ENCODE assay signal across 28 cellular contexts in the genomic region with DNA sequence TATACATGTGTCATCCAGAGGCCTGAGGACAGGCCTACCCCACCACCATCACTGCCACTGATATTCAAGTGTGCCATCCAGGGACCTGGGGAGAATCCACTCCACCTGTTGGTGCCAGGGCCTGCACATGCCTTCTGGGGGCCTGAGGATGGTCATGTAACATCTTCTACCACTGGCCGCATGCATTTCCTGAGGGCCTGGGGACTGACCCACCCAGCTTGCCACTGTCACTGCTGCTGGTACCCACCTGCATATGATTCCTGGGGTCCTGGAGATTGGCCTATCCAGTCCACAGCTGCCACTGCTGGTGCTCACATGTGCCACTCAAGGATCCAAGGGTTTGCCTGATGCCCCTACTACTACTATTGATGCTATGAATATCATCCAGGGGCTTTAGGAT.
"Had no signal": no experiment of that assay in that cellular context is flagged by ENCODE, and none has a peak within 500 bp of the region (broad histone marks: within the 10 kb centered on the region; RNA-seq: fewer than 3 reads in every experiment).

No MANE protein-coding gene starts in this region.

- H3K36me3 Mint-ChIP-seq: stimulated activated effector memory CD8-positive, alpha-beta T cell treated with anti-CD3 and anti-CD28 coated beads, Interleukin-12 subunit alpha, Interleukin-12 subunit beta, amount 100 ng/mL, for 72 hours; stimulated activated memory B cell treated with anti-CD40 and anti-IgM and Interleukin-4, amounts not matched to agents 10 μg/mL and 1 μg/mL and 100 μg/mL, for 72 hours; type B pancreatic cell had no signal

- H3K4me3 Mint-ChIP-seq: stimulated activated effector memory CD8-positive, alpha-beta T cell treated with anti-CD3 and anti-CD28 coated beads, Interleukin-12 subunit alpha, Interleukin-12 subunit beta, amount 100 ng/mL, for 72 hours; stimulated activated memory B cell treated with anti-CD40 and anti-IgM and Interleukin-4, amounts not matched to agents 10 μg/mL and 1 μg/mL and 100 μg/mL, for 72 hours; stimulated activated naive B cell treated with anti-CD40 and anti-IgM and Interleukin-4, amounts not matched to agents 10 μg/mL and 1 μg/mL and 100 μg/mL, for 72 hours; stimulated activated naive CD8-positive, alpha-beta T cell treated with anti-CD3 and anti-CD28 coated beads, Interleukin-15, amount 100 ng/mL, for 72 hours; stimulated activated naive CD8-positive, alpha-beta T cell treated with anti-CD3 and anti-CD28 coated beads, Interleukin-15, Interleukin-2, amounts not matched to agents 100 ng/mL and 50 ng/mL, for 24 hours; type B pancreatic cell had no signal

- H3K9me3 ChIP-seq: testis, thyroid gland had no signal

- H3K4me1 ChIP-seq: stomach, suprapubic skin, testis, thyroid gland, tibial artery, tibial nerve, transverse colon, upper lobe of left lung, upper lobe of right lung, uterus, vagina had no signal

- H3K27me3 ChIP-seq: stomach, suprapubic skin, testis, thyroid gland, tibial artery, tibial nerve, transverse colon, upper lobe of left lung, upper lobe of right lung, uterus, vagina had no signal

- H3K27ac Mint-ChIP-seq: stimulated activated effector memory CD8-positive, alpha-beta T cell treated with anti-CD3 and anti-CD28 coated beads, Interleukin-12 subunit alpha, Interleukin-12 subunit beta, amount 100 ng/mL, for 72 hours; stimulated activated memory B cell treated with anti-CD40 and anti-IgM and Interleukin-4, amounts not matched to agents 10 μg/mL and 1 μg/mL and 100 μg/mL, for 72 hours; stimulated activated naive B cell treated with anti-CD40 and anti-IgM and Interleukin-4, amounts not matched to agents 10 μg/mL and 1 μg/mL and 100 μg/mL, for 72 hours; stimulated activated naive CD8-positive, alpha-beta T cell treated with anti-CD3 and anti-CD28 coated beads, Interleukin-15, amount 100 ng/mL, for 72 hours; stimulated activated naive CD8-positive, alpha-beta T cell treated with anti-CD3 and anti-CD28 coated beads, Interleukin-15, Interleukin-2, amounts not matched to agents 100 ng/mL and 50 ng/mL, for 24 hours; type B pancreatic cell had no signal

- ATAC-seq: stimulated activated effector memory CD8-positive, alpha-beta T cell treated with anti-CD3 and anti-CD28 coated beads, Interleukin-12 subunit alpha, Interleukin-12 subunit beta, amount 100 ng/mL, for 72 hours; stimulated activated memory B cell treated with anti-CD40 and anti-IgM and Interleukin-4, amounts not matched to agents 10 μg/mL and 1 μg/mL and 100 μg/mL, for 72 hours; stimulated activated naive B cell treated with anti-CD40 and anti-IgM and Interleukin-4, amounts not matched to agents 10 μg/mL and 1 μg/mL and 100 μg/mL, for 72 hours; stimulated activated naive CD8-positive, alpha-beta T cell treated with anti-CD3 and anti-CD28 coated beads, Interleukin-15, amount 100 ng/mL, for 72 hours; stimulated activated naive CD8-positive, alpha-beta T cell treated with anti-CD3 and anti-CD28 coated beads, Interleukin-15, Interleukin-2, amounts not matched to agents 100 U/mL and 50 U/mL, for 24 hours; upper lobe of right lung had no signal

- H3K4me1 Mint-ChIP-seq: stimulated activated effector memory CD8-positive, alpha-beta T cell treated with anti-CD3 and anti-CD28 coated beads, Interleukin-12 subunit alpha, Interleukin-12 subunit beta, amount 100 ng/mL, for 72 hours; stimulated activated memory B cell treated with anti-CD40 and anti-IgM and Interleukin-4, amounts not matched to agents 10 μg/mL and 1 μg/mL and 100 μg/mL, for 72 hours; stimulated activated naive B cell treated with anti-CD40 and anti-IgM and Interleukin-4, amounts not matched to agents 10 μg/mL and 1 μg/mL and 100 μg/mL, for 72 hours; stimulated activated naive CD8-positive, alpha-beta T cell treated with anti-CD3 and anti-CD28 coated beads, Interleukin-15, amount 100 ng/mL, for 72 hours had no signal

- H3K27me3 Mint-ChIP-seq: stimulated activated memory B cell treated with anti-CD40 and anti-IgM and Interleukin-4, amounts not matched to agents 10 μg/mL and 1 μg/mL and 100 μg/mL, for 72 hours; stimulated activated naive B cell treated with anti-CD40 and anti-IgM and Interleukin-4, amounts not matched to agents 10 μg/mL and 1 μg/mL and 100 μg/mL, for 72 hours; stimulated activated naive CD8-positive, alpha-beta T cell treated with anti-CD3 and anti-CD28 coated beads, Interleukin-15, amount 100 ng/mL, for 72 hours; stimulated activated naive CD8-positive, alpha-beta T cell treated with anti-CD3 and anti-CD28 coated beads, Interleukin-15, Interleukin-2, amounts not matched to agents 100 ng/mL and 50 ng/mL, for 24 hours; type B pancreatic cell had no signal

- H3K36me3 ChIP-seq: stomach, suprapubic skin, thoracic aorta, thyroid gland, tibial artery, tibial nerve, transverse colon, upper lobe of left lung, upper lobe of right lung, uterus, vagina had no signal

- DNase-seq: stimulated activated CD4-positive, alpha-beta T cell treated with anti-CD3 and anti-CD28 coated beads, Interleukin-2, amount 100 ng/mL, for 48 hours; stimulated activated CD4-positive, alpha-beta T cell treated with anti-CD3 and anti-CD28 coated beads, Interleukin-4, amount 100 ng/mL, for 1 hour; stimulated activated CD4-positive, alpha-beta T cell treated with anti-CD3 and anti-CD28 coated beads, Interleukin-4, amount 100 ng/mL, for 24 hours; stimulated activated CD4-positive, alpha-beta T cell treated with anti-CD3 and anti-CD28 coated beads, Interleukin-4, amount 100 ng/mL, for 4 hours; stimulated activated CD8-positive, alpha-beta memory T cell treated with anti-CD3 and anti-CD28 coated beads, Interleukin-4, amount 100 ng/mL, for 48 hours; stimulated activated naive B cell treated with anti-CD40 and anti-IgM and Interleukin-4, amounts not matched to agents 10 μg/mL and 1 μg/mL and 100 μg/mL, for 72 hours; stimulated activated naive CD4-positive, alpha-beta T cell; stimulated activated naive CD4-positive, alpha-beta T cell treated with Interleukin-2 at 50 U/mL for 16 hours; stimulated activated naive CD8-positive, alpha-beta T cell treated with anti-CD3 and anti-CD28 coated beads, Interleukin-15, amount 100 ng/mL, for 72 hours; stimulated activated naive CD8-positive, alpha-beta T cell treated with anti-CD3 and anti-CD28 coated beads, Interleukin-15, Interleukin-2, amounts not matched to agents 100 U/mL and 50 U/mL, for 24 hours; stomach; substantia nigra; testis; thyroid gland; tibial artery; transverse colon; trophoblast cell; upper lobe of left lung; upper lobe of right lung; uterus had no signal

- H3K4me3 ChIP-seq: stomach, suprapubic skin, testis, thoracic aorta, thyroid gland, tibial artery, tibial nerve, transverse colon, upper lobe of left lung, upper lobe of right lung, uterus, vagina had no signal

- H3K27ac ChIP-seq: stomach, suprapubic skin, testis, thoracic aorta, thyroid gland, tibial artery, tibial nerve, transverse colon, upper lobe of left lung, upper lobe of right lung, uterus, vagina had no signal
